ENCODE assay signal across 1 cellular context in genomic region chr16:23148513-23149266, GRCh38.
TF ChIP-seq lines count a peak whose summit lies in the region.

No MANE protein-coding gene starts in this region.

TF ChIP-seq in K562, 482 proteins besides CTCF, POLR2A, EP300 and RAD21 (continued from another document and continues in another):
- TF ChIP-seq PRDM10 (IDR thresholded peaks at IDR 0.05; ENCODE audit: partially characterized antibody) (no peak), ZFP30 (CRISPR knock-in tag; IDR thresholded peaks at IDR 0.05; ENCODE audit: borderline replicate concordance) (no peak), CBX8 (IDR thresholded peaks at IDR 0.05; ENCODE audit: borderline replicate concordance, extremely low read depth, low read depth, low read length, poor library complexity, severe bottlenecking) (no peak), SMAD4 (CRISPR knock-in tag; conservative IDR thresholded peaks at IDR 0.05) (no peak), ZNF143 (CRISPR knock-in tag; IDR thresholded peaks at IDR 0.05) (no peak; the same call in 1 of the 2 replicates), ZNF324 (CRISPR knock-in tag; IDR thresholded peaks at IDR 0.05) (no peak), SMC3 (conservative IDR thresholded peaks at IDR 0.05; ENCODE audit: insufficient read depth, low read depth, low read length) (no peak), BHLHE40 (IDR thresholded peaks at IDR 0.05; ENCODE audit: low read length) (peak; percentile 62), L3MBTL2 (IDR thresholded peaks at IDR 0.05) (peak; percentile 60; the same call in 1 of the 2 replicates), SMARCB1 (IDR thresholded peaks at IDR 0.05; ENCODE audit: insufficient read length, low read depth) (no peak), ZNF133 (CRISPR knock-in tag; IDR thresholded peaks at IDR 0.05) (no peak), DLX4 (CRISPR knock-in tag; IDR thresholded peaks at IDR 0.05) (no peak), ID3 (CRISPR knock-in tag; IDR thresholded peaks at IDR 0.05) (no peak), ID3 (tag; IDR thresholded peaks at IDR 0.05) (no peak), E2F5 (CRISPR knock-in tag; IDR thresholded peaks at IDR 0.05) (no peak), RERE (CRISPR knock-in tag; IDR thresholded peaks at IDR 0.05; ENCODE audit: borderline replicate concordance) (no peak), HIVEP1 (CRISPR knock-in tag; IDR thresholded peaks at IDR 0.05) (no peak), ZNF717 (CRISPR knock-in tag; IDR thresholded peaks at IDR 0.05) (no peak), BRF1 (IDR thresholded peaks at IDR 0.05; ENCODE audit: borderline replicate concordance, extremely low read depth, insufficient read length) (no peak), ZNF134 (CRISPR knock-in tag; conservative IDR thresholded peaks at IDR 0.05) (no peak), DIDO1 (tag; IDR thresholded peaks at IDR 0.05; ENCODE audit: low read depth) (no peak), AFF1 (IDR thresholded peaks at IDR 0.05; ENCODE audit: low read depth in 1 of 2, partially characterized antibody in 2 of 2) (no peak), DPF2 (IDR thresholded peaks at IDR 0.05) (0 out of 2 replicates have a peak, but pooled peaks have one; percentile 22), JUNB (CRISPR knock-in tag; conservative IDR thresholded peaks at IDR 0.05) (no peak), ZNF41 (CRISPR knock-in tag; conservative IDR thresholded peaks at IDR 0.05) (no peak), BRD4 (IDR thresholded peaks at IDR 0.05) (no peak), SIN3A (IDR thresholded peaks at IDR 0.05; ENCODE audit: borderline replicate concordance in 2 of 2, control insufficient read depth in 1 of 2, low read depth in 2 of 2, low read length in 2 of 2) (peak; percentile 17 to 63; a peak in 2 of 4 replicates), ZNF445 (CRISPR knock-in tag; IDR thresholded peaks at IDR 0.05; ENCODE audit: low read depth) (no peak), TCF7 (IDR thresholded peaks at IDR 0.05; ENCODE audit: borderline replicate concordance) (no peak), NFATC3 (IDR thresholded peaks at IDR 0.05) (no peak), CTCFL (IDR thresholded peaks at IDR 0.05; ENCODE audit: borderline replicate concordance, insufficient read depth, low read depth, low read length, poor library complexity, severe bottlenecking) (no peak), AFF4 (CRISPR knock-in tag; IDR thresholded peaks at IDR 0.05) (no peak), ZKSCAN8 (CRISPR knock-in tag; IDR thresholded peaks at IDR 0.05) (no peak), SRSF3 (IDR thresholded peaks at IDR 0.05; ENCODE audit: insufficient read depth, low read length) (no peak), ZNF785 (CRISPR knock-in tag; IDR thresholded peaks at IDR 0.05) (no peak), SAFB (IDR thresholded peaks at IDR 0.05; ENCODE audit: borderline replicate concordance, low read depth, low read length) (no peak), KAT8 (IDR thresholded peaks at IDR 0.05; ENCODE audit: low read depth) (no peak), YY1 (IDR thresholded peaks at IDR 0.05; ENCODE audit: borderline replicate concordance in 1 of 3, control insufficient read depth in 1 of 3, extremely low read depth in 1 of 3, insufficient read depth in 3 of 3, insufficient read length in 1 of 3, insufficient replicate concordance in 2 of 3, low read depth in 1 of 3, low read length in 2 of 3) (peak in 1 of 3 experiments; percentile 13), ATF7 (IDR thresholded peaks at IDR 0.05) (no peak)
